ENCODE assay signal across 1 cellular context in the genomic region with DNA sequence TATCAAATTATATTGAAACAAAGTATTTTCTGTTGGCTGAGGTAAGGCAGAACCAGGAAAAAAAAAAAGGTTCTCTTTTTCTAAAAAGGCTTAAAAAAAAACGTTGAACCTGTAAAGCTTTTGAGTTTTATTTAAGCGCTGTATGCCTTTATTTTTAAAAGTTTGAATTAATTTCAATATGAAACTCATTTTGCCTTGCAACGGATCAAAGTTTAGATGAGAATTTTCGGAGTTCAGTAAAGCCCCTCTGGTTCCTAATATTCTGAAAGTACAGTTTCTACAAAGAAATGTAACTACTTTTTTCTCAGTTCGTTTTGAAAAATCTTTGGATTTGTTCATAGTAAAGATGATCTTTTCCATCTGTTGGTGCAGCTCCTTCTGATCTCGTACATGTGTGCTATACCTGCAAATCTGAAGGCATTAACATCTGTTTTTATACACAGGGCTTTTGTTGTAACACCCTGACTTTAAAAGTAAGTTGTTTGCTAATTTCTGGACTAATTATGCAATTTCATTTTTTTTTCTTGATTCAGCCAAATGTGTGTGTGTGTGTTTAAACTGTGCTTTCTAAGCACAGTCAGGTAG.
A peak's percentile ranks its signal among the peaks of the same experiment; 100 is the strongest.
TF ChIP-seq lines count a peak whose summit lies in the region.

No MANE protein-coding gene starts in this region.

TF ChIP-seq in K562, 482 proteins besides CTCF, POLR2A, EP300 and RAD21:
- TF ChIP-seq CHD4 (IDR thresholded peaks at IDR 0.05; ENCODE audit: insufficient read depth, insufficient replicate concordance, low read depth, low read length, poor library complexity, severe bottlenecking) (no peak), CBX2 (IDR thresholded peaks at IDR 0.05; ENCODE audit: insufficient read depth, low read length, poor library complexity, severe bottlenecking) (peak; percentile 97), CEBPG (CRISPR knock-in tag; IDR thresholded peaks at IDR 0.05) (no peak), CEBPG (tag; conservative IDR thresholded peaks at IDR 0.05 in 1 of 2, IDR thresholded peaks at IDR 0.05 in 1 of 2) (peak in 1 of 2 experiments; percentile 29; a peak in 1 of 4 replicates), CBX8 (IDR thresholded peaks at IDR 0.05; ENCODE audit: borderline replicate concordance, extremely low read depth, low read depth, low read length, poor library complexity, severe bottlenecking) (peak; percentile 98)
- TF ChIP-seq, protein P1, sequence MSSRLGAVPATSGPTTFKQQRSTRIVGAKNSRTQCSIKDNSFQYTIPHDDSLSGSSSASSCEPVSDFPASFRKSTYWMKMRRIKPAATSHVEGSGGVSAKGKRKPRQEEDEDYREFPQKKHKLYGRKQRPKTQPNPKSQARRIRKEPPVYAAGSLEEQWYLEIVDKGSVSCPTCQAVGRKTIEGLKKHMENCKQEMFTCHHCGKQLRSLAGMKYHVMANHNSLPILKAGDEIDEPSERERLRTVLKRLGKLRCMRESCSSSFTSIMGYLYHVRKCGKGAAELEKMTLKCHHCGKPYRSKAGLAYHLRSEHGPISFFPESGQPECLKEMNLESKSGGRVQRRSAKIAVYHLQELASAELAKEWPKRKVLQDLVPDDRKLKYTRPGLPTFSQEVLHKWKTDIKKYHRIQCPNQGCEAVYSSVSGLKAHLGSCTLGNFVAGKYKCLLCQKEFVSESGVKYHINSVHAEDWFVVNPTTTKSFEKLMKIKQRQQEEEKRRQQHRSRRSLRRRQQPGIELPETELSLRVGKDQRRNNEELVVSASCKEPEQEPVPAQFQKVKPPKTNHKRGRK (tag; IDR thresholded peaks at IDR 0.05), result no peak; the same call in 1 of the 2 replicates
